2 cellular contexts compared by ENCODE assay signal in genomic region chr14:23217621-23218020, GRCh38.
TF ChIP-seq lines count a peak whose summit lies in the region.

No MANE protein-coding gene starts in this region.

TF ChIP-seq in GM23338, 12 proteins besides CTCF, POLR2A, EP300 and RAD21:
- no peak for TF ChIP-seq POLR2AphosphoS5 (IDR thresholded peaks at IDR 0.05; ENCODE audit: low read depth)

TF ChIP-seq in H1, 55 proteins besides CTCF, POLR2A, EP300 and RAD21:
- TF ChIP-seq TEAD4 (IDR thresholded peaks at IDR 0.05; ENCODE audit: low read depth, low read length) (no peak), HDAC6 (IDR thresholded peaks at IDR 0.05; ENCODE audit: low read depth, low read length) (no peak), RXRA (IDR thresholded peaks at IDR 0.05; ENCODE audit: insufficient read depth, low read depth, low read length) (no peak), CTBP2 (IDR thresholded peaks at IDR 0.05; ENCODE audit: borderline replicate concordance, insufficient read depth, insufficient read length, low read length) (no peak), KDM4A (IDR thresholded peaks at IDR 0.05; ENCODE audit: low read depth, low read length, severe bottlenecking) (no peak), CBX8 (IDR thresholded peaks at IDR 0.05; ENCODE audit: borderline replicate concordance, low read depth, low read length) (no peak), HDAC2 (IDR thresholded peaks at IDR 0.05; ENCODE audit: borderline replicate concordance in 1 of 2, low read depth in 2 of 2, low read length in 2 of 2) (no peak), SP2 (IDR thresholded peaks at IDR 0.05; ENCODE audit: low read length) (no peak), RFX5 (IDR thresholded peaks at IDR 0.05; ENCODE audit: borderline replicate concordance, low read depth, low read length) (no peak), PHF8 (conservative IDR thresholded peaks at IDR 0.05; ENCODE audit: low read depth, low read length) (no peak), SP4 (IDR thresholded peaks at IDR 0.05; ENCODE audit: low read length) (no peak), SIX5 (IDR thresholded peaks at IDR 0.05; ENCODE audit: low read depth, low read length) (no peak)
- TF ChIP-seq, protein P1, sequence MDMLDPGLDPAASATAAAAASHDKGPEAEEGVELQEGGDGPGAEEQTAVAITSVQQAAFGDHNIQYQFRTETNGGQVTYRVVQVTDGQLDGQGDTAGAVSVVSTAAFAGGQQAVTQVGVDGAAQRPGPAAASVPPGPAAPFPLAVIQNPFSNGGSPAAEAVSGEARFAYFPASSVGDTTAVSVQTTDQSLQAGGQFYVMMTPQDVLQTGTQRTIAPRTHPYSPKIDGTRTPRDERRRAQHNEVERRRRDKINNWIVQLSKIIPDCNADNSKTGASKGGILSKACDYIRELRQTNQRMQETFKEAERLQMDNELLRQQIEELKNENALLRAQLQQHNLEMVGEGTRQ (IDR thresholded peaks at IDR 0.05; ENCODE audit: low read length), result no peak
